ENCODE assay signal across 9 cellular contexts in the genomic region with DNA sequence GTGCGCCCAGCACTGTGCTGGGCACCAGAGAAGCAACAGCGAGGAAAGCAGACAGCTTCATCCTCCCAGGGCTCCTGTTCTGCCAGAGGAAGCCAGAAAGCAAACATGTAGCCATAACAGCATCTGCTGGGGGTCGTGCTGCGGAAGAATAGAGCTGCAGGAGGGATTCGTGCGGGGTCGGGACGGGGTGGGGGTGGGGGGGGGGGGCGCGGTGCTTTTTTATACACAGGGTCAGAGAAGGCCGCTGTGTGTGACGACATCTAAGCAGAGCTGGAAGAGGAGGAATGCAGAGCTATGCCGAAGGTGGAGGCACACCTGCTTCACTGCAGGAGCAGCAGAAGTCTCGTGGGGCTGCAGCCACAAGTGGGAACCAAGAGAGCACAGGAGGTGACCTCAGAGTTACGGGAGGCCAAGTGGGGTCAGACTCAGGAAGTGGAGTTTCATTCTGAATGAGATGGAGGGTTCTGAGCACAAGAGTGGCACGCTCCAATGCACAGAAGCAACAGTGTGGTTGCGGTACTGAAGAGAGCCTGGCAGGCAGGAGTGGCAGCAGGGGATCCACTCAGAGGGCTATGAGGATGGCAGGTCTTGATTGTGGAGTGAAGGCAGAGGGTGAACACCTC. TPM values are rescaled to one million over a fixed set of nuclear protein-coding genes. Genes with fewer than 3 reads are reported as not detected.
DNase-seq lines count a peak whose midpoint lies in the region; ATAC-seq lines count a peak whose summit lies in the region.
"Had no signal": no experiment of that assay in that cellular context is flagged by ENCODE, and none has a peak within 500 bp of the region (broad histone marks: within the 10 kb centered on the region; RNA-seq: fewer than 3 reads in every experiment).

No MANE protein-coding gene starts in this region.

- H3K9me3 ChIP-seq in CD4-positive, alpha-beta memory T cell (ENCODE audit: control insufficient read depth in 1 of 2, low read length in 2 of 2), result no peaks in the 10 kb centered on the region

- intact Hi-C loops in CD4-positive, alpha-beta memory T cell (cut with micrococcal nuclease), result no loop called here

- no peaks in the 10 kb centered on the region for H3K36me3 ChIP-seq in CD4-positive, alpha-beta memory T cell (ENCODE audit: insufficient read depth, low read length)

- no peak overlapping the region for H3K4me3 ChIP-seq in CD4-positive, alpha-beta memory T cell (ENCODE audit: low read length in 2 of 2)

- no peak overlapping the region for H3K4me3 Mint-ChIP-seq in CD4-positive, alpha-beta memory T cell

- no peak overlapping the region for H3K27ac ChIP-seq in CD4-positive, alpha-beta memory T cell (ENCODE audit: low read depth, low read length)

- DNase-seq in T-helper 9 cell (no peak), NCI-H1930 (lab: John Stamatoyannopoulos, UW) (no peak), iPS-NIHi11 (ENCODE audit: low spot score) (no peak)
- no peak for DNase-seq in CD4-positive, alpha-beta memory T cell
- DNase-seq: activated effector memory CD4-positive, alpha-beta T cell treated with anti-CD3 and anti-CD28 coated beads, Interleukin-2, amount 50 U/mL, for 16 hours had no signal

- CTCF ChIA-PET in CD4-positive, alpha-beta memory T cell (lab: Charles Lee; ENCODE audit: partially characterized antibody), result interaction anchor here (1.0 to 2.2 kb wide), 3 partner anchors 8 to 173 kb away, joined by 3 to 7 read pairs (median 5); no protein-coding TSS in a partner anchor

- H3K27me3 Mint-ChIP-seq in CD4-positive, alpha-beta memory T cell, result no peaks in the 10 kb centered on the region

- H3K4me1 ChIP-seq in CD4-positive, alpha-beta memory T cell (ENCODE audit: insufficient read depth, low read length), result no peaks in the 10 kb centered on the region

- no peaks in the 10 kb centered on the region for H3K36me3 Mint-ChIP-seq in CD4-positive, alpha-beta memory T cell

- POLR2A ChIA-PET in CD4-positive, alpha-beta memory T cell (lab: Charles Lee; ENCODE audit: partially characterized antibody), result no interaction called here

- H3K27ac Mint-ChIP-seq in CD4-positive, alpha-beta memory T cell, result no peak overlapping the region

- no peaks in the 10 kb centered on the region for H3K4me1 Mint-ChIP-seq in CD4-positive, alpha-beta memory T cell

- ATAC-seq in GM18517 (IDR thresholded peaks at IDR 0.05; ENCODE audit: unreplicated experiment), result peak; percentile 97
- peak; percentile 94 for ATAC-seq in GM21360 (IDR thresholded peaks at IDR 0.05; ENCODE audit: unreplicated experiment)
- peak; percentile 95 for ATAC-seq in HG03432 (IDR thresholded peaks at IDR 0.05; ENCODE audit: unreplicated experiment)
- peak; percentile 44 for ATAC-seq in esophagus mucosa

- no peaks in the 10 kb centered on the region for H3K27me3 ChIP-seq in CD4-positive, alpha-beta memory T cell (ENCODE audit: insufficient read depth, low read length)

- H3K9me3 Mint-ChIP-seq in CD4-positive, alpha-beta memory T cell, result no peaks in the 10 kb centered on the region

RNA-seq across cellular contexts. Expression of a gene that starts 11.1 kb away (rescaled TPM):
- total RNA-seq in esophagus mucosa, result 0.36 TPM
- under 1 TPM; 0.55 to 0.73 TPM for total RNA-seq in CD4-positive, alpha-beta memory T cell
- not detected for polyA plus RNA-seq in CD4-positive, alpha-beta memory T cell

RNA-seq across cellular contexts. Expression of a gene that starts 42.2 kb away (rescaled TPM):
- total RNA-seq in esophagus mucosa, result 20.0 TPM
- 10 to 100 TPM; 72.5 to 74.1 TPM for total RNA-seq in CD4-positive, alpha-beta memory T cell
- 10 to 100 TPM; 39.7 to 53.9 TPM for polyA plus RNA-seq in CD4-positive, alpha-beta memory T cell

Comparison
In these comparisons a context has a peak if more than half of its experiments do, and no peak if none do; other contexts are left out.
1. ATAC-seq: peak in every context shown above with its lines; median percentile 97 in GM18517; 95 in HG03432; 94 in GM21360; 44 in esophagus mucosa.